24 cellular contexts compared by ENCODE assay signal in the genomic region with DNA sequence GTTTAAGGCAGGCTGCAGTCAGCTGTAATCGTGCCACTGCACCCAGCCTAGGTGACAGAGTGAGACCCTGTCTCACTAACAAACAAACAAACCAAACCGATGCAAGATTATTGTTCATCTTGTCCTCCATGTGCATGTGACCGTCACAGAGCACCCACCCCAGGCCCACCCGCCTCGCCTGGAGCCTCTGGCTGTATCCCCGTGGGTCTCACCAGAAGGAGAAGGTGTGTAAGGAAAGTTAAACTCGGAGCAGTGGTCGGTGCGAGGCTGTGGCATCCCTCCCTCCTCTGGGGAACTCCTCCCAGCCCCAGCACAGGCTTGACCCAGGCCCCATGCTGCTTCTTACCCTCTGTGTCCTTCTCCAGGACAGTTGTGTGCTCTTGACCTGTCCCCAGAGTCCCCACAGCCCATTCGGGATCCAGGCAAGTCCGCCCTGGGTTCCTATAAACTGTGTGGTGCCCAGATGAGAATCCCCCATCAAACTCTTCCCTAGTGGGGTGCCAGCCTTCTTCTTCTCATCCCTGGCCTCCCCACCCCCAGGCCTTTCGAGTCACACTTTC.
"Had no signal": no experiment of that assay in that cellular context is flagged by ENCODE, and none has a peak within 500 bp of the region (broad histone marks: within the 10 kb centered on the region; RNA-seq: fewer than 3 reads in every experiment).

No MANE protein-coding gene starts in this region.

- H3K27me3 ChIP-seq: gastrocnemius medialis, pancreas, thyroid gland, uterus had no signal

- H3K4me3 Mint-ChIP-seq: naive thymus-derived CD4-positive, alpha-beta T cell; nephron; stimulated activated effector memory CD8-positive, alpha-beta T cell treated with anti-CD3 and anti-CD28 coated beads, Interleukin-12 subunit alpha, Interleukin-12 subunit beta, amount 100 ng/mL, for 72 hours had no signal

- H3K4me1 ChIP-seq: gastrocnemius medialis, left lung, pancreas, stomach, thyroid gland, uterus had no signal

- H3K36me3 Mint-ChIP-seq: stimulated activated effector memory CD8-positive, alpha-beta T cell treated with anti-CD3 and anti-CD28 coated beads, Interleukin-12 subunit alpha, Interleukin-12 subunit beta, amount 100 ng/mL, for 72 hours had no signal

- H3K4me1 Mint-ChIP-seq: naive thymus-derived CD4-positive, alpha-beta T cell; nephron; stimulated activated effector memory CD8-positive, alpha-beta T cell treated with anti-CD3 and anti-CD28 coated beads, Interleukin-12 subunit alpha, Interleukin-12 subunit beta, amount 100 ng/mL, for 72 hours had no signal

- H3K9me3 ChIP-seq: gastrocnemius medialis, left lung, pancreas, stomach, thyroid gland, uterus had no signal

- ATAC-seq: esophagus mucosa; gastrocnemius medialis; left lung; naive thymus-derived CD4-positive, alpha-beta T cell; sciatic nerve; stimulated activated effector memory CD8-positive, alpha-beta T cell treated with anti-CD3 and anti-CD28 coated beads, Interleukin-12 subunit alpha, Interleukin-12 subunit beta, amount 100 ng/mL, for 72 hours had no signal

- H3K9me3 Mint-ChIP-seq: stimulated activated effector memory CD8-positive, alpha-beta T cell treated with anti-CD3 and anti-CD28 coated beads, Interleukin-12 subunit alpha, Interleukin-12 subunit beta, amount 100 ng/mL, for 72 hours had no signal

- H3K27ac ChIP-seq: epithelial cell of prostate, gastrocnemius medialis, left lung, pancreas, stomach, thyroid gland, uterus had no signal

- H3K27ac Mint-ChIP-seq: naive thymus-derived CD4-positive, alpha-beta T cell; nephron; stimulated activated effector memory CD8-positive, alpha-beta T cell treated with anti-CD3 and anti-CD28 coated beads, Interleukin-12 subunit alpha, Interleukin-12 subunit beta, amount 100 ng/mL, for 72 hours had no signal

- H3K36me3 ChIP-seq: gastrocnemius medialis, left lung, pancreas, stomach, thyroid gland, uterus had no signal

- DNase-seq: cortex of kidney; effector CD4-positive, alpha-beta T cell; foreskin fibroblast; gastrocnemius medialis; head of caudate nucleus; kidney; left lung; mesenchymal stem cell; midbrain; naive thymus-derived CD4-positive, alpha-beta T cell; occipital lobe; stimulated activated CD4-positive, alpha-beta T cell treated with anti-CD3 and anti-CD28 coated beads, Interleukin-2, amount 100 ng/mL, for 24 hours; stimulated activated CD4-positive, alpha-beta T cell treated with anti-CD3 and anti-CD28 coated beads, Interleukin-4, amount 100 ng/mL, for 24 hours; stimulated activated naive CD4-positive, alpha-beta T cell treated with Interleukin-2 at 50 U/mL for 16 hours; stomach; thyroid gland; trophoblast cell; uterus had no signal

- H3K4me3 ChIP-seq: gastrocnemius medialis, left lung, pancreas, stomach, thyroid gland, uterus had no signal
